In genomic region chr4:158946825-158947224, GRCh38 we compare ENCODE assay signal across 29 cellular contexts.
"Had no signal": no experiment of that assay in that cellular context is flagged by ENCODE, and none has a peak within 500 bp of the region (broad histone marks: within the 10 kb centered on the region; RNA-seq: fewer than 3 reads in every experiment).

No MANE protein-coding gene starts in this region.

- H3K4me3 ChIP-seq: coronary artery, dorsolateral prefrontal cortex had no signal

- H3K27ac ChIP-seq: brain microvascular endothelial cell, coronary artery, dorsolateral prefrontal cortex, WERI-Rb-1 had no signal

- H3K4me3 Mint-ChIP-seq: activated CD4-positive, alpha-beta memory T cell treated with anti-CD3 and anti-CD28 coated beads for 36 hours; activated CD4-positive, alpha-beta T cell treated with anti-CD3 and anti-CD28 coated beads for 36 hours; activated CD4-positive, alpha-beta T cell treated with anti-CD3 and anti-CD28 coated beads, Interleukin-2, amount 10 ng/mL, durations not matched to agents 24 days and 14 days; activated naive CD8-positive, alpha-beta T cell; activated T-cell treated with anti-CD3 and anti-CD28 coated beads, Interleukin-2, amount 50 U/mL, for 4 hours; activated T-helper 17 cell treated with anti-CD3 and anti-CD28 coated beads, Interleukin-2, amount 50 U/mL, for 72 hours; central memory CD8-positive, alpha-beta T cell; dendritic cell treated with granulocyte-macrophage colony-stimulating factor and Interleukin-4, amounts not matched to agents 40 ng/mL and 50 ng/mL, for 4 days; endodermal cell; T-helper 17 cell; T-helper 2 cell treated with Interferon-gamma antibody and Interleukin-4, amounts not matched to agents 5 μg/mL and 100 μg/mL, for 36 hours had no signal

- H3K4me1 Mint-ChIP-seq: activated CD4-positive, alpha-beta T cell treated with anti-CD3 and anti-CD28 coated beads for 36 hours; activated CD4-positive, alpha-beta T cell treated with anti-CD3 and anti-CD28 coated beads, Interleukin-2, amount 10 ng/mL, durations not matched to agents 24 days and 14 days; activated T-helper 17 cell treated with anti-CD3 and anti-CD28 coated beads, Interleukin-2, amount 50 U/mL, for 72 hours; endodermal cell had no signal

- H3K27me3 ChIP-seq: brain microvascular endothelial cell, dorsolateral prefrontal cortex had no signal

- DNase-seq: activated CD4-positive, alpha-beta memory T cell treated with anti-CD3 and anti-CD28 coated beads for 36 hours; activated CD4-positive, alpha-beta T cell treated with anti-CD3 and anti-CD28 coated beads for 36 hours; activated CD4-positive, alpha-beta T cell treated with anti-CD3 and anti-CD28 coated beads, Interleukin-2, amount 10 ng/mL, durations not matched to agents 24 days and 14 days; activated CD4-positive, CD25-positive, alpha-beta regulatory T cell; activated CD4-positive, CD25-positive, alpha-beta regulatory T cell treated with anti-CD3 and anti-CD28 coated beads, Interleukin-2, amount 50 U/mL, for 72 hours; activated effector memory CD4-positive, alpha-beta T cell treated with Interleukin-2 at 50 U/mL for 16 hours; activated gamma-delta T cell treated with Interleukin-2 at 50 U/mL for 16 hours; activated naive CD4-positive, alpha-beta T cell treated with anti-CD3 and anti-CD28 coated beads, Interleukin-2, amount 50 U/mL, for 16 hours; activated naive CD4-positive, alpha-beta T cell treated with Interleukin-2 at 50 U/mL for 16 hours; activated T-cell treated with anti-CD3 and anti-CD28 coated beads, Interleukin-2, amount 50 U/mL, for 4 hours; amniotic stem cell; anterior cingulate cortex; brain microvascular endothelial cell; dorsolateral prefrontal cortex; effector memory CD4-positive, alpha-beta T cell; endodermal cell; foreskin fibroblast; head of caudate nucleus; T-helper 1 cell; T-helper 17 cell; T1000; WERI-Rb-1 had no signal

- H3K36me3 Mint-ChIP-seq: activated CD4-positive, alpha-beta memory T cell treated with anti-CD3 and anti-CD28 coated beads for 36 hours; activated naive CD8-positive, alpha-beta T cell had no signal

- ATAC-seq: activated CD4-positive, alpha-beta T cell treated with anti-CD3 and anti-CD28 coated beads for 36 hours; activated T-cell treated with anti-CD3 and anti-CD28 coated beads, Interleukin-2, amount 50 U/mL, for 4 hours; activated T-helper 17 cell treated with anti-CD3 and anti-CD28 coated beads, Interleukin-2, amount 50 U/mL, for 72 hours; esophagus mucosa; T-helper 17 cell had no signal

- H3K27ac Mint-ChIP-seq: activated CD4-positive, alpha-beta memory T cell treated with anti-CD3 and anti-CD28 coated beads for 36 hours; activated CD4-positive, alpha-beta T cell treated with anti-CD3 and anti-CD28 coated beads for 36 hours; activated CD4-positive, alpha-beta T cell treated with anti-CD3 and anti-CD28 coated beads, Interleukin-2, amount 10 ng/mL, durations not matched to agents 24 days and 14 days; activated naive CD8-positive, alpha-beta T cell; activated T-helper 17 cell treated with anti-CD3 and anti-CD28 coated beads, Interleukin-2, amount 50 U/mL, for 72 hours; dendritic cell treated with granulocyte-macrophage colony-stimulating factor and Interleukin-4, amounts not matched to agents 40 ng/mL and 50 ng/mL, for 4 days; endodermal cell; T-helper 17 cell; T-helper 2 cell treated with Interferon-gamma antibody and Interleukin-4, amounts not matched to agents 5 μg/mL and 100 μg/mL, for 36 hours had no signal

- H3K36me3 ChIP-seq: brain microvascular endothelial cell, WERI-Rb-1 had no signal
